Comparison of ENCODE assay signal across 20 cellular contexts in genomic region chr3:160641675-160642330, GRCh38. TPM values are rescaled to one million over a fixed set of nuclear protein-coding genes. Genes with fewer than 3 reads are reported as not detected.
A peak's percentile ranks its signal among the peaks of the same experiment; 100 is the strongest.
DNase-seq lines count a peak whose midpoint lies in the region; ATAC-seq, FAIRE-seq and TF ChIP-seq lines count a peak whose summit lies in the region.
"Had no signal": no experiment of that assay in that cellular context is flagged by ENCODE, and none has a peak within 500 bp of the region (broad histone marks: within the 10 kb centered on the region; RNA-seq: fewer than 3 reads in every experiment).

No MANE protein-coding gene starts in this region.

- H4K8ac ChIP-seq in mesenchymal stem cell (ENCODE audit: low read length): no peak overlapping the region

- H3K4me1 ChIP-seq in mesenchymal stem cell (ENCODE audit: control insufficient read depth, insufficient read depth, low read depth, low read length) (no peaks in the 10 kb centered on the region), gastroesophageal sphincter (peaks cover 0 to 7% (median 0%) of the 10 kb centered on the region in 3 donors), HepG2 (ENCODE audit: insufficient read depth, low read length) (no peaks in the 10 kb centered on the region)
- H3K4me1 ChIP-seq: BLaER1 treated with 17β-estradiol and CSF1 and Interleukin-3, amounts not matched to agents 10 nM and 100 nM had no signal

- no peaks in the 10 kb centered on the region for H3K79me1 ChIP-seq in mesenchymal stem cell (replicated peaks; ENCODE audit: low read length, poor library complexity, severe bottlenecking)

- no peaks in the 10 kb centered on the region for H3K9me3 ChIP-seq in MG63
- H3K9me3 ChIP-seq in mesenchymal stem cell (ENCODE audit: control insufficient read depth, low read length): no peaks in the 10 kb centered on the region
- no peaks in the 10 kb centered on the region for H3K9me3 ChIP-seq in gastroesophageal sphincter
- H3K9me3 ChIP-seq in HepG2 (ENCODE audit: low read length): no peaks in the 10 kb centered on the region
- H3K9me3 ChIP-seq: BLaER1 treated with 17β-estradiol and CSF1 and Interleukin-3, amounts not matched to agents 10 nM and 100 nM; esophagus squamous epithelium had no signal

- no peak overlapping the region for H4K91ac ChIP-seq in mesenchymal stem cell (ENCODE audit: low read length)

- ATAC-seq in gastroesophageal sphincter (no peak), GM21717 (IDR thresholded peaks at IDR 0.05; ENCODE audit: unreplicated experiment) (no peak), HepG2 (no peak)
- ATAC-seq: naive thymus-derived CD4-positive, alpha-beta T cell had no signal

- H3K23ac ChIP-seq in mesenchymal stem cell (ENCODE audit: low read length in 2 of 2): no peak overlapping the region

- H2BK5ac ChIP-seq in mesenchymal stem cell (ENCODE audit: low read depth, low read length, poor library complexity, severe bottlenecking): no peak overlapping the region

- H3K36me3 ChIP-seq in MG63 (no peaks in the 10 kb centered on the region), mesenchymal stem cell (ENCODE audit: control insufficient read depth in 1 of 2, insufficient read depth in 2 of 2, low read depth in 1 of 2, low read length in 2 of 2) (no peaks in the 10 kb centered on the region), gastroesophageal sphincter (no peaks in the 10 kb centered on the region), HepG2 (replicated peaks in 1 of 2; ENCODE audit: control insufficient read depth in 1 of 2, insufficient read depth in 2 of 2, low read length in 2 of 2) (no peaks in the 10 kb centered on the region)
- H3K36me3 ChIP-seq: BLaER1 treated with 17β-estradiol and CSF1 and Interleukin-3, amounts not matched to agents 10 nM and 100 nM; esophagus squamous epithelium had no signal

- H3K9ac ChIP-seq in mesenchymal stem cell (ENCODE audit: low read length): peak overlapping the region; percentile 37
- H3K9ac ChIP-seq in HepG2 (ENCODE audit: insufficient read depth, low read depth, low read length): no peak overlapping the region
- H3K9ac ChIP-seq: BLaER1 treated with 17β-estradiol and CSF1 and Interleukin-3, amounts not matched to agents 10 nM and 100 nM; KMS-11 had no signal

- no peak overlapping the region for H2BK120ac ChIP-seq in mesenchymal stem cell (ENCODE audit: low read depth, low read length)

- BruUV-seq in HepG2 (replicated peaks; lab: Mats Ljungman, UMichigan): no TSS peak

- H3K27ac Mint-ChIP-seq in activated CD4-positive, alpha-beta T cell treated with anti-CD3 and anti-CD28 coated beads, Interleukin-2, amount 10 ng/mL, durations not matched to agents 7 days and 5 days: no peak overlapping the region
- H3K27ac Mint-ChIP-seq: activated CD4-positive, alpha-beta memory T cell treated with anti-CD3 and anti-CD28 coated beads for 36 hours; naive thymus-derived CD4-positive, alpha-beta T cell had no signal

- H3K4ac ChIP-seq in mesenchymal stem cell (ENCODE audit: low read depth in 1 of 2, low read length in 2 of 2): no peak overlapping the region

- H3K4me2 ChIP-seq in mesenchymal stem cell (ENCODE audit: low read length, poor library complexity, severe bottlenecking): no peak overlapping the region
- H3K4me2 ChIP-seq in HepG2 (ENCODE audit: low read depth, low read length): no peak overlapping the region
- H3K4me2 ChIP-seq: BLaER1 treated with 17β-estradiol and CSF1 and Interleukin-3, amounts not matched to agents 10 nM and 100 nM; KMS-11 had no signal

- TF ChIP-seq EP300 in gastroesophageal sphincter (IDR thresholded peaks at IDR 0.05): no peak
- TF ChIP-seq EP300 in HepG2 (IDR thresholded peaks at IDR 0.05; ENCODE audit: low read depth in 2 of 2, low read length in 2 of 2): no peak
- TF ChIP-seq EP300 in HepG2 (CRISPR knock-in tag; IDR thresholded peaks at IDR 0.05; ENCODE audit: borderline replicate concordance): no peak

- no peak overlapping the region for H2BK12ac ChIP-seq in mesenchymal stem cell (ENCODE audit: low read length in 2 of 2)

- no peak overlapping the region for H3K14ac ChIP-seq in mesenchymal stem cell (ENCODE audit: low read length in 2 of 2)

- no peak overlapping the region for H3K4me3 Mint-ChIP-seq in activated CD4-positive, alpha-beta T cell treated with anti-CD3 and anti-CD28 coated beads, Interleukin-2, amount 10 ng/mL, durations not matched to agents 7 days and 5 days
- H3K4me3 Mint-ChIP-seq: activated CD4-positive, alpha-beta memory T cell treated with anti-CD3 and anti-CD28 coated beads for 36 hours; naive thymus-derived CD4-positive, alpha-beta T cell had no signal

- TF ChIP-seq POLR2A in gastroesophageal sphincter (IDR thresholded peaks at IDR 0.05) (no peak), HepG2 (IDR thresholded peaks at IDR 0.05; ENCODE audit: insufficient read depth in 1 of 2, low read depth in 2 of 2, low read length in 2 of 2) (no peak)

- WGBS in mesenchymal stem cell: 73% methylated on average over 1 of the region's 2 CpGs
- WGBS in gastroesophageal sphincter (ENCODE audit: low coverage in 1 of 2), 2 donors: 0 to 39% methylated on average over 1 to 2 of the region's 2 CpGs
- 61% methylated on average over 2 of the region's 2 CpGs for WGBS in HepG2 (ENCODE audit: low lambda C conversion rate)

- no peaks in the 10 kb centered on the region for H3K4me1 Mint-ChIP-seq in activated CD4-positive, alpha-beta T cell treated with anti-CD3 and anti-CD28 coated beads, Interleukin-2, amount 10 ng/mL, durations not matched to agents 7 days and 5 days
- H3K4me1 Mint-ChIP-seq: naive thymus-derived CD4-positive, alpha-beta T cell had no signal

- no peaks in the 10 kb centered on the region for H4K20me1 ChIP-seq in HepG2 (ENCODE audit: insufficient read depth, low read length)
- H4K20me1 ChIP-seq: BLaER1 treated with 17β-estradiol and CSF1 and Interleukin-3, amounts not matched to agents 10 nM and 100 nM had no signal

- H3K27ac ChIP-seq in mesenchymal stem cell (ENCODE audit: low read length, poor library complexity, severe bottlenecking) (no peak overlapping the region), gastroesophageal sphincter (peak overlapping the region in 1 of 4 donors; percentile 37), HepG2 (ENCODE audit: extremely low read length, insufficient read depth, low read length) (no peak overlapping the region)
- H3K27ac ChIP-seq: BLaER1 treated with 17β-estradiol and CSF1 and Interleukin-3, amounts not matched to agents 10 nM and 100 nM; esophagus squamous epithelium; KMS-11 had no signal

- POLR2A ChIA-PET in activated CD4-positive, alpha-beta T cell treated with anti-CD3 and anti-CD28 coated beads, Interleukin-2, amount 10 ng/mL, durations not matched to agents 7 days and 5 days (lab: Charles Lee): no interaction called here
- POLR2A ChIA-PET in HepG2 (lab: Yijun Ruan, JAX): no interaction called here

- TF ChIP-seq RAD21 in HepG2 (CRISPR knock-in tag; IDR thresholded peaks at IDR 0.05): no peak

- H2AK5ac ChIP-seq in mesenchymal stem cell (ENCODE audit: low read length, severe bottlenecking): no peak overlapping the region

- no peaks in the 10 kb centered on the region for H3K27me3 ChIP-seq in MG63
- H3K27me3 ChIP-seq in mesenchymal stem cell (ENCODE audit: control insufficient read depth in 1 of 2, insufficient read depth in 1 of 2, low read length in 2 of 2): no peaks in the 10 kb centered on the region
- no peaks in the 10 kb centered on the region for H3K27me3 ChIP-seq in gastroesophageal sphincter
- no peaks in the 10 kb centered on the region for H3K27me3 ChIP-seq in HepG2 (ENCODE audit: control insufficient read depth in 1 of 2, insufficient read depth in 2 of 2, low read length in 2 of 2)
- H3K27me3 ChIP-seq: BLaER1 treated with 17β-estradiol and CSF1 and Interleukin-3, amounts not matched to agents 10 nM and 100 nM; esophagus squamous epithelium had no signal

- H3K27me3 Mint-ChIP-seq in activated CD4-positive, alpha-beta T cell treated with anti-CD3 and anti-CD28 coated beads, Interleukin-2, amount 10 ng/mL, durations not matched to agents 7 days and 5 days: peaks cover 3% of the 10 kb centered on the region
- H3K27me3 Mint-ChIP-seq: activated CD4-positive, alpha-beta memory T cell treated with anti-CD3 and anti-CD28 coated beads for 36 hours had no signal

- H3K4me3 ChIP-seq in MG63 (no peak overlapping the region), mesenchymal stem cell (ENCODE audit: insufficient read depth in 1 of 2, low read depth in 1 of 2, low read length in 2 of 2) (no peak overlapping the region), gastroesophageal sphincter (no peak overlapping the region), HepG2 (replicated peaks in 1 of 3; ENCODE audit: insufficient read depth in 1 of 3, low read depth in 2 of 3, low read length in 3 of 3) (no peak overlapping the region)
- H3K4me3 ChIP-seq: BLaER1 treated with 17β-estradiol and CSF1 and Interleukin-3, amounts not matched to agents 10 nM and 100 nM; esophagus squamous epithelium had no signal

- no peaks in the 10 kb centered on the region for H3K79me2 ChIP-seq in HepG2 (ENCODE audit: insufficient read depth, low read length)

- intact Hi-C loops in HepG2 (cut with micrococcal nuclease; ENCODE audit: unreplicated experiment): no loop called here

- no peak for FAIRE-seq in HepG2 (lab: Jason Lieb, UNC)
- FAIRE-seq: GM18507, islet of Langerhans had no signal

- CTCF ChIA-PET in activated CD4-positive, alpha-beta T cell treated with anti-CD3 and anti-CD28 coated beads, Interleukin-2, amount 10 ng/mL, durations not matched to agents 7 days and 5 days (lab: Charles Lee): no interaction called here
- CTCF ChIA-PET in HepG2 (lab: Yijun Ruan, JAX; ENCODE audit: low intra/inter-chr PET ratio, low total read pairs): no interaction called here

- H2BK15ac ChIP-seq in mesenchymal stem cell (ENCODE audit: low read depth, poor library complexity, severe bottlenecking): no peak overlapping the region

- H3K18ac ChIP-seq in mesenchymal stem cell (ENCODE audit: low read depth in 1 of 2, low read length in 2 of 2): no peak overlapping the region

- DNase-seq in EL (peak; percentile 36), MG63 (peak; percentile 13), dermis blood vessel endothelial cell (peak; percentile 48), mesenchymal stem cell (no peak), HepG2 (ENCODE audit: low spot score) (no peak)
- no peak for DNase-seq in activated CD4-positive, alpha-beta T cell treated with anti-CD3 and anti-CD28 coated beads, Interleukin-2, amount 10 ng/mL, durations not matched to agents 7 days and 5 days
- DNase-seq: activated CD4-positive, alpha-beta memory T cell treated with anti-CD3 and anti-CD28 coated beads for 36 hours; activated effector memory CD4-positive, alpha-beta T cell treated with anti-CD3 and anti-CD28 coated beads, Interleukin-2, amount 50 U/mL, for 16 hours; esophagus squamous epithelium; naive thymus-derived CD4-positive, alpha-beta T cell; NCI-H2081; T-helper 1 cell had no signal

- no peak for TF ChIP-seq CTCF in gastroesophageal sphincter (IDR thresholded peaks at IDR 0.05)
- no peak for TF ChIP-seq CTCF in HepG2 (CRISPR knock-in tag; IDR thresholded peaks at IDR 0.05)

- H3K36me3 Mint-ChIP-seq in activated CD4-positive, alpha-beta T cell treated with anti-CD3 and anti-CD28 coated beads, Interleukin-2, amount 10 ng/mL, durations not matched to agents 7 days and 5 days (ENCODE audit: low read depth): no peaks in the 10 kb centered on the region
- H3K36me3 Mint-ChIP-seq: activated CD4-positive, alpha-beta memory T cell treated with anti-CD3 and anti-CD28 coated beads for 36 hours; naive thymus-derived CD4-positive, alpha-beta T cell had no signal

- H2AFZ ChIP-seq in mesenchymal stem cell (ENCODE audit: low read depth, low read length): no peak overlapping the region
- H2AFZ ChIP-seq in HepG2 (ENCODE audit: low read length): no peak overlapping the region

- no peaks in the 10 kb centered on the region for H3K9me3 Mint-ChIP-seq in activated CD4-positive, alpha-beta T cell treated with anti-CD3 and anti-CD28 coated beads, Interleukin-2, amount 10 ng/mL, durations not matched to agents 7 days and 5 days
- H3K9me3 Mint-ChIP-seq: activated CD4-positive, alpha-beta memory T cell treated with anti-CD3 and anti-CD28 coated beads for 36 hours; naive thymus-derived CD4-positive, alpha-beta T cell had no signal

- in situ Hi-C loops in HepG2 (cut with HindIII; ENCODE audit: extremely low pct_ligation_motif_present, low pct_unique_long_range_greater_than_20kb): no loop called here

RNA-seq across cellular contexts. Expression of gene ARL14, which starts 35.2 kb away (rescaled TPM):
- not detected in 2 replicates for total RNA-seq in MG63 (2014; rRNA removed; shearing (Covaris generic); ENCODE audit: low replicate concordance)
- total RNA-seq in dermis blood vessel endothelial cell (not detected in 2 replicates), gastroesophageal sphincter (not detected), HepG2 (2016; rRNA removed; fragmentation: Illumina TruSeq; extraction: Trizol) (0.11 TPM in 1 of 2 replicates, not detected in the other)
- 0.03 TPM for polyA plus RNA-seq in mesenchymal stem cell (2013, experiment 1 of 2)
- not detected for polyA plus RNA-seq in mesenchymal stem cell (2013, experiment 2 of 2)
- not detected for total RNA-seq in activated CD4-positive, alpha-beta T cell treated with anti-CD3 and anti-CD28 coated beads, Interleukin-2, amount 10 ng/mL, durations not matched to agents 7 days and 5 days
- not detected in 2 replicates for total RNA-seq in HepG2 (2016; cell fraction: cytosol; rRNA removed; fragmentation: Illumina TruSeq; extraction: Trizol; ENCODE audit: low read depth)
- total RNA-seq in HepG2 (2016; cell fraction: insoluble cytoplasmic fraction; rRNA removed; fragmentation: Illumina TruSeq; extraction: Trizol): not detected in 2 replicates
- total RNA-seq in HepG2 (2016; cell fraction: membrane; rRNA removed; fragmentation: Illumina TruSeq; extraction: Trizol): not detected in 2 replicates
- not detected in 2 replicates for total RNA-seq in HepG2 (2016; cell fraction: nucleus; rRNA removed; fragmentation: Illumina TruSeq; extraction: Trizol)
- polyA plus RNA-seq in HepG2 (2011; rRNA removed): not detected in 2 replicates
- not detected in 2 replicates for polyA plus RNA-seq in HepG2 (2011; cell fraction: cytosol; rRNA removed)
- not detected in 2 replicates for polyA plus RNA-seq in HepG2 (2011; cell fraction: nucleus; rRNA removed)
- polyA plus RNA-seq in HepG2 (2012): not detected in 2 replicates
- polyA plus RNA-seq in HepG2 (2016; cell fraction: cytosol; fragmentation: Illumina TruSeq; extraction: Trizol; ENCODE audit: low read depth): not detected in 2 replicates
- not detected in 2 replicates for polyA plus RNA-seq in HepG2 (2016; cell fraction: insoluble cytoplasmic fraction; fragmentation: Illumina TruSeq; extraction: Trizol; ENCODE audit: low read depth)
- polyA plus RNA-seq in HepG2 (2016; cell fraction: membrane; fragmentation: Illumina TruSeq; extraction: Trizol; ENCODE audit: low read depth): not detected in 2 replicates
- polyA plus RNA-seq in HepG2 (2016; cell fraction: nucleus; fragmentation: Illumina TruSeq; extraction: Trizol; ENCODE audit: insufficient read depth, low read depth): not detected in 2 replicates
- polyA minus RNA-seq in HepG2 (2011; rRNA and poly(A)+ RNA removed; ENCODE audit: low replicate concordance): 0.14 TPM in 1 of 2 replicates, not detected in the other
- not detected in 2 replicates for polyA minus RNA-seq in HepG2 (2011; cell fraction: cytosol; rRNA and poly(A)+ RNA removed)
- not detected in 2 replicates for polyA minus RNA-seq in HepG2 (2011; cell fraction: nucleus; rRNA and poly(A)+ RNA removed)
- total RNA-seq: activated CD4-positive, alpha-beta memory T cell treated with anti-CD3 and anti-CD28 coated beads for 36 hours; G401; naive thymus-derived CD4-positive, alpha-beta T cell; skeletal muscle tissue had no signal
- polyA plus RNA-seq: naive thymus-derived CD4-positive, alpha-beta T cell had no signal

Comparison
In these comparisons a context has a peak if more than half of its experiments do, and no peak if none do; other contexts are left out.
1. DNase-seq: peak in EL (single experiment), MG63 (single experiment) and dermis blood vessel endothelial cell (single experiment); none in mesenchymal stem cell (single experiment), activated CD4-positive, alpha-beta T cell treated with anti-CD3 and anti-CD28 coated beads, Interleukin-2, amount 10 ng/mL, durations not matched to agents 7 days and 5 days (single experiment) and HepG2 (single experiment).